ENCODE assay signal across 8 cellular contexts in the genomic region with DNA sequence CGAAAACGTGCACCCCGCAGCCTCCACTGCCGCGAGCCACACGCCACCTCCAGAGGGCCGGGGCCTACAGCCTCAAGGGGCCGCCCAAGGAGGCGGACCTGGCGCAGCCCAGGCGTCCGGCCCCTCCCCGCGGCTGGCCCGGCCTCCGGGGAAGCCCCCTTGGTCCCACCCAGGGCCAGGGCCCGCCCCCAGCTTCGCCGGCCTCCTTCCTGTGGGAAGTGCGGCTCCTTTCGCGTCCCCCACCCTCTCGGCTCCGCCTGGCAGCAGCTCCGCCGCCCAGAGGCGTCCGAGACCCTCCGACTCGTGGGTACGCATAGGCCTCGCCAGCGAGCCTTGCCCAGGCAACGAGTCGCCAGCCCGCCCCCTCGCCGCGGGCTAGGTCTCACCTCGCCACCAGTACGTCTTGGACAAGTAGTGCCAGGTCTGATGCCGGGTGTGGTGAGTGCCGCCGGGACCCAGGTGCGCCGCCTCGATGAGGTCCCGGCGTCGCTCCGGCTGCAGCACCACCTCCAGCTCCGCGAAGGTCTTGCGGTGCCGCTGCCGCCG. TPM values are rescaled to one million over a fixed set of nuclear protein-coding genes. Genes with fewer than 3 reads are reported as not detected.
DNase-seq lines count a peak whose midpoint lies in the region; ATAC-seq and TF ChIP-seq lines count a peak whose summit lies in the region.

No MANE protein-coding gene starts in this region.

- 0% methylated on average over 16 to 36 of the region's 57 CpGs for WGBS in lower leg skin, 2 donors

- H3K4me3 ChIP-seq in WI38 (ENCODE audit: low read depth, low read length) (peak overlapping the region; percentile 85), lower leg skin (ENCODE audit: low read depth, poor library complexity, severe bottlenecking) (peak overlapping the region; percentile 100)

- peak; percentile 81 for ATAC-seq in HG03196 (IDR thresholded peaks at IDR 0.05; ENCODE audit: unreplicated experiment)

- peak; percentile 96 for DNase-seq in activated naive CD4-positive, alpha-beta T cell treated with Interleukin-2 at 50 U/mL for 16 hours
- DNase-seq in activated naive CD4-positive, alpha-beta T cell (lab: John Stamatoyannopoulos, UW) = no peak
- peak; percentile 90 to 98 for DNase-seq in lower leg skin (ENCODE audit: low spot score in 2 of 2)
- peak; percentile 91 to 95 (median 93) for DNase-seq in stimulated activated CD4-positive, alpha-beta T cell treated with anti-CD3 and anti-CD28 coated beads, TNF-alpha, amount 100 ng/mL, for 24 hours (ENCODE audit: low read depth in 3 of 3)
- DNase-seq in NCI-H2107 (lab: John Stamatoyannopoulos, UW) = no peak

- intact Hi-C loops in lower leg skin (cut with DNase I; ENCODE audit: low total_unique reads) = no loop called here

- H3K27ac ChIP-seq in cingulate gyrus (ENCODE audit: low read depth, low read length) = peak overlapping the region; percentile 96

- no peak for TF ChIP-seq POLR2A in lower leg skin (IDR thresholded peaks at IDR 0.05)

- TF ChIP-seq CTCF in WI38 (IDR thresholded peaks at IDR 0.05; ENCODE audit: low read depth, low read length) = no peak
- TF ChIP-seq CTCF in lower leg skin (IDR thresholded peaks at IDR 0.05) = no peak

RNA-seq across cellular contexts. Expression of a gene that starts 0.6 kb away (rescaled TPM):
- 10 to 100 TPM; 22.1 to 34.2 (median 26.7) TPM for total RNA-seq in lower leg skin

RNA-seq across cellular contexts. Expression of a gene that starts 10.2 kb away (rescaled TPM):
- 1,000 to 10,000 TPM in 3 of 4 donors, 100 to 1,000 TPM in 1; 995 to 1,453 (median 1,259) TPM for total RNA-seq in lower leg skin

RNA-seq across cellular contexts. Expression of a gene that starts 48.1 kb away (rescaled TPM):
- 1 to 10 TPM; 6.5 to 8.3 (median 7.4) TPM for total RNA-seq in lower leg skin

Comparison
In these comparisons a context has a peak if more than half of its experiments do, and no peak if none do; other contexts are left out.
1. DNase-seq: peak in activated naive CD4-positive, alpha-beta T cell treated with Interleukin-2 at 50 U/mL for 16 hours (single experiment), lower leg skin (2 of 2) and stimulated activated CD4-positive, alpha-beta T cell treated with anti-CD3 and anti-CD28 coated beads, TNF-alpha, amount 100 ng/mL, for 24 hours (3 of 3); none in activated naive CD4-positive, alpha-beta T cell (0 of 4) and NCI-H2107 (single experiment).